ENCODE assay signal across 8 cellular contexts in the genomic region with DNA sequence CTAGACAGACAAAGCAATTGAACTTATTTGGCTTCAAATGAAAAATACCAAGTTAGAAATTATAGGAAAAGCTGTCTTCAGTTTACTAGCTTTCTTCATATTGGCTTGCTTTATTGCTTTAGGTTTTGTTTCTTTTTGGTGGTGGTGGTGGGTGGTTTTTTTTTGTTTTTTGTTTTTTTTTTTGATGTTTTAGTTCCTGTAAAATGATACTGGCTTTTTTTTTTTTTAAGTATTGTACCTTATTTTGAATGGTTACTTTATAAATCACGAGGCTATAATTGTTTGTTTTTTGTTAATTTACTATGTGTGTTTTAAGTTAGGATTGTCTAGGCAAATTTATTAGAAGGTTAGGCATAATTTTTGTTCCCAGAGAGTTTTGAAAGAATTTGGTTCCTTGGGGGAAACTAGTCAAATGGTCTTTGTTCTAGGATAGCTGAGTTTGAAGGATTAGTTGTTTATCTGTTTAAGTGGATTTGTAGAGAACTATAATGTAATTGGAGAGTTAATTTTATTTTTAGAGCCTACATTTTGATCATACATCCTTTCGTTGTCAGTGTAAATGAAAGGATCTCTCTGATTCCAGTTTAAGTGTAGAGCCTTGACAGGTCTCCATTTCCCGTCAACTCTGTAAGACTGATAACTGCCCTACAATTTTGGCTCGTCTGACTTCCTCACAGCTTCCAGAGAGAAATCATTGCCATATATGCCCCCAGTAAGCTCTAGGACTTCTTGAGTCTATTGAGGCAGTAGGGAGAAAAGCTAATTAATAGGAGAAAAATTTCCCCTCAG. TPM values are rescaled to one million over a fixed set of nuclear protein-coding genes. Genes with fewer than 3 reads are reported as not detected.
A peak's percentile ranks its signal among the peaks of the same experiment; 100 is the strongest.
DNase-seq lines count a peak whose midpoint lies in the region; ATAC-seq and TF ChIP-seq lines count a peak whose summit lies in the region.

No MANE protein-coding gene starts in this region.

- H3K27ac Mint-ChIP-seq in chondrocyte (ENCODE audit: unreplicated experiment) (peak overlapping the region; percentile 100), nephron (peak overlapping the region; percentile 100)

- H3K27me3 Mint-ChIP-seq in chondrocyte (ENCODE audit: low read depth), result no peaks in the 10 kb centered on the region
- no peaks in the 10 kb centered on the region for H3K27me3 Mint-ChIP-seq in nephron (ENCODE audit: low read depth)

- ATAC-seq in HG02852 (IDR thresholded peaks at IDR 0.05; ENCODE audit: unreplicated experiment), result no peak

- peak overlapping the region; percentile 100 for H3K4me3 Mint-ChIP-seq in chondrocyte (ENCODE audit: unreplicated experiment)
- H3K4me3 Mint-ChIP-seq in nephron, result peak overlapping the region; percentile 93 to 99 (median 98)

- peaks cover 51% of the 10 kb centered on the region for H3K4me1 Mint-ChIP-seq in chondrocyte (ENCODE audit: low read depth)
- peaks cover 42% of the 10 kb centered on the region for H3K4me1 Mint-ChIP-seq in nephron

- peak; percentile 45 for DNase-seq in CD1c-positive myeloid dendritic cell (ENCODE audit: extremely low spot score)
- peak; percentile 65 for DNase-seq in NAMALWA (ENCODE audit: low spot score)
- no peak for DNase-seq in chondrocyte (ENCODE audit: low spot score)
- no peak for DNase-seq in glomerular visceral epithelial cell (ENCODE audit: extremely low spot score)
- no peak for DNase-seq in middle frontal gyrus (ENCODE audit: extremely low spot score, low spot score)
- DNase-seq in activated gamma-delta T cell treated with Interleukin-2 at 50 U/mL for 16 hours, result no peak

- TF ChIP-seq CTCF in chondrocyte (IDR thresholded peaks at IDR 0.05), result no peak
- TF ChIP-seq CTCF in nephron (IDR thresholded peaks at IDR 0.05; ENCODE audit: unreplicated experiment in 3 of 3), result no peak

- H3K36me3 Mint-ChIP-seq in chondrocyte (ENCODE audit: low read depth), result peaks cover 9% of the 10 kb centered on the region
- no peaks in the 10 kb centered on the region for H3K36me3 Mint-ChIP-seq in nephron (ENCODE audit: low read depth)

- H3K9me3 Mint-ChIP-seq in chondrocyte (ENCODE audit: low read depth) (no peaks in the 10 kb centered on the region), nephron (no peaks in the 10 kb centered on the region)

RNA-seq across cellular contexts. Expression of a gene that starts 3.5 kb away (rescaled TPM):
- 59.6 to 63.1 TPM (median 59.9 TPM) in 3 replicates for total RNA-seq in chondrocyte

Comparison
In these comparisons a context has a peak if more than half of its experiments do, and no peak if none do; other contexts are left out.
1. DNase-seq: peak in CD1c-positive myeloid dendritic cell (single experiment) and NAMALWA (single experiment); none in chondrocyte (single experiment), glomerular visceral epithelial cell (single experiment), middle frontal gyrus (single experiment) and activated gamma-delta T cell treated with Interleukin-2 at 50 U/mL for 16 hours (single experiment).